In the genomic region with DNA sequence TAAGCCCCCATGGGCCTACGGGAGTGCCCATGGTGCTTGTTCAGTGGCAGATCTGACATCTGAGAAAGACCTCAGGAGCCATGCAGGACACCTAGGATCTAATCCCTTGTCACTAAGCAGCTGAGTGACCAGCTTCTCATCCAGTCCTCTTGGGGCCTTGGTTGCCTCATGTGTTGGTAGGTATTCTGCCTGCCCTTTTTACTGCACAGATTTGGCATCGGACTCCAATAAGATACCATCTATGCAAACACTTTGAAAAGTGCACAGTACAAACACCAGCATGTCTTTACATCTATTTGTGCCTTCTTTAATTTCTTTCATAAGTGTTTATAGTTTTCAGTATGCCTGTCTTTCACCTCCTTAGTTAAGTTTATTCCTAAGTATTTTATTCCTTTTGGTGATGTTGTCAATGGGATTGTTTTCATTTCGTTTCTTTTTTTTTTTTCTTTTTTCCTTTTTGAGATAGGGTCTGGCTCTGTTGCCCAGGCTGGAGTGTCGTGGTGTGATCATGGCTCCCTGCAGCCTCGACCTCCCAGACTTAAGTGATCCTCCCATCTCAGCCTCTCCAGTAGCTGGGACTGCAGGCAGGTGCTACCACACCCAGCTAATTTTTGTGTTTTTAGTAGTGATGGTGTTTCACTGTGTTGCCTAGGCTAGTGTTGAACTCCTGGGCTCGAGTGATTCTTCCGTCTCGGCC, we compare ENCODE assay signal across 17 cellular contexts. TPM values are rescaled to one million over a fixed set of nuclear protein-coding genes. Genes with fewer than 3 reads are reported as not detected.
DNase-seq lines count a peak whose midpoint lies in the region; ATAC-seq and TF ChIP-seq lines count a peak whose summit lies in the region.
"Had no signal": no experiment of that assay in that cellular context is flagged by ENCODE, and none has a peak within 500 bp of the region (broad histone marks: within the 10 kb centered on the region; RNA-seq: fewer than 3 reads in every experiment).

No MANE protein-coding gene starts in this region.

- no peaks in the 10 kb centered on the region for H3K36me3 Mint-ChIP-seq in glutamatergic neuron (ENCODE audit: unreplicated experiment)
- no peaks in the 10 kb centered on the region for H3K36me3 Mint-ChIP-seq in activated CD8-positive, alpha-beta memory T cell treated with anti-CD3 and anti-CD28 coated beads, Interleukin-2, amount 10 ng/mL, durations not matched to agents 7 days and 5 days
- H3K36me3 Mint-ChIP-seq: CD14-positive monocyte; CD8-positive, alpha-beta memory T cell had no signal

- POLR2A ChIA-PET in HEK293 (lab: Yijun Ruan, JAX) = interaction anchor here (3.4 kb wide), 1 partner anchor 10 kb away, joined by 14 read pairs; a partner anchor contains a TSS

- DNase-seq in glutamatergic neuron = no peak
- DNase-seq in T1000 (lab: John Stamatoyannopoulos, UW) = no peak
- DNase-seq in activated CD8-positive, alpha-beta memory T cell treated with anti-CD3 and anti-CD28 coated beads, Interleukin-2, amount 10 ng/mL, durations not matched to agents 7 days and 5 days = no peak
- DNase-seq: CD4-positive, alpha-beta T cell; CD8-positive, alpha-beta memory T cell; DMS 273 treated with DMSO at 0.1 percent for 48 hours; DMS79; EL; GDM1; GOT3 had no signal

- H3K36me3 ChIP-seq in HEK293 (ENCODE audit: control insufficient read depth in 2 of 2, insufficient read depth in 1 of 2, low read length in 2 of 2) = no peaks in the 10 kb centered on the region
- H3K36me3 ChIP-seq: BLaER1 treated with 17β-estradiol and CSF1 and Interleukin-3, amounts not matched to agents 10 nM and 100 nM; HAP-1 had no signal

- H3K9me3 ChIP-seq in HEK293 (ENCODE audit: control insufficient read depth, insufficient read depth, low read depth, low read length) = no peaks in the 10 kb centered on the region
- H3K9me3 ChIP-seq: BLaER1 treated with 17β-estradiol and CSF1 and Interleukin-3, amounts not matched to agents 10 nM and 100 nM; HAP-1 had no signal

- no peak for ATAC-seq in HG02981 (IDR thresholded peaks at IDR 0.05; ENCODE audit: unreplicated experiment)
- no peak for ATAC-seq in activated CD8-positive, alpha-beta memory T cell treated with anti-CD3 and anti-CD28 coated beads, Interleukin-2, amount 10 ng/mL, durations not matched to agents 7 days and 5 days

- CTCF ChIA-PET in HEK293 (lab: Yijun Ruan, JAX) = interaction anchor here (0.6 kb wide), 1 partner anchor 18 kb away, joined by 3 read pairs; no protein-coding TSS in a partner anchor
- CTCF ChIA-PET in activated CD8-positive, alpha-beta memory T cell treated with anti-CD3 and anti-CD28 coated beads, Interleukin-2, amount 10 ng/mL, durations not matched to agents 7 days and 5 days (lab: Charles Lee) = no interaction called here

- no peak overlapping the region for H3K4me3 Mint-ChIP-seq in glutamatergic neuron (ENCODE audit: unreplicated experiment)
- H3K4me3 Mint-ChIP-seq in activated CD8-positive, alpha-beta memory T cell treated with anti-CD3 and anti-CD28 coated beads, Interleukin-2, amount 10 ng/mL, durations not matched to agents 7 days and 5 days = no peak overlapping the region
- H3K4me3 Mint-ChIP-seq: B cell; CD14-positive monocyte; CD4-positive, alpha-beta T cell; CD8-positive, alpha-beta memory T cell had no signal

- no peak overlapping the region for H3K4me3 ChIP-seq in HEK293 (ENCODE audit: low read depth, low read length)
- H3K4me3 ChIP-seq: BLaER1 treated with 17β-estradiol and CSF1 and Interleukin-3, amounts not matched to agents 10 nM and 100 nM; HAP-1 had no signal

- no peak overlapping the region for H3K27ac ChIP-seq in HEK293 (ENCODE audit: extremely low read depth, low read depth, low read length)
- H3K27ac ChIP-seq in VCaP = peak overlapping the region; percentile 36
- H3K27ac ChIP-seq: BLaER1 treated with 17β-estradiol and CSF1 and Interleukin-3, amounts not matched to agents 10 nM and 100 nM had no signal

- no peaks in the 10 kb centered on the region for H3K4me1 ChIP-seq in HEK293 (ENCODE audit: control insufficient read depth, insufficient read depth, low read length)

- no peaks in the 10 kb centered on the region for H3K4me1 Mint-ChIP-seq in glutamatergic neuron (ENCODE audit: low read depth, unreplicated experiment)
- no peaks in the 10 kb centered on the region for H3K4me1 Mint-ChIP-seq in activated CD8-positive, alpha-beta memory T cell treated with anti-CD3 and anti-CD28 coated beads, Interleukin-2, amount 10 ng/mL, durations not matched to agents 7 days and 5 days
- H3K4me1 Mint-ChIP-seq: B cell; CD8-positive, alpha-beta memory T cell had no signal

- no peaks in the 10 kb centered on the region for H3K9me3 Mint-ChIP-seq in glutamatergic neuron (ENCODE audit: unreplicated experiment)
- H3K9me3 Mint-ChIP-seq in activated CD8-positive, alpha-beta memory T cell treated with anti-CD3 and anti-CD28 coated beads, Interleukin-2, amount 10 ng/mL, durations not matched to agents 7 days and 5 days (ENCODE audit: low read depth) = no peaks in the 10 kb centered on the region
- H3K9me3 Mint-ChIP-seq: CD4-positive, alpha-beta T cell; CD8-positive, alpha-beta memory T cell had no signal

- H3K27ac Mint-ChIP-seq in glutamatergic neuron (ENCODE audit: unreplicated experiment) = peak overlapping the region; percentile 70
- no peak overlapping the region for H3K27ac Mint-ChIP-seq in activated CD8-positive, alpha-beta memory T cell treated with anti-CD3 and anti-CD28 coated beads, Interleukin-2, amount 10 ng/mL, durations not matched to agents 7 days and 5 days
- H3K27ac Mint-ChIP-seq: B cell; CD4-positive, alpha-beta T cell; CD8-positive, alpha-beta memory T cell had no signal

- H3K27me3 Mint-ChIP-seq in glutamatergic neuron (ENCODE audit: unreplicated experiment) = peaks cover 3% of the 10 kb centered on the region
- H3K27me3 Mint-ChIP-seq in activated CD8-positive, alpha-beta memory T cell treated with anti-CD3 and anti-CD28 coated beads, Interleukin-2, amount 10 ng/mL, durations not matched to agents 7 days and 5 days = no peaks in the 10 kb centered on the region
- H3K27me3 Mint-ChIP-seq: B cell; CD4-positive, alpha-beta T cell; CD8-positive, alpha-beta memory T cell had no signal

- TF ChIP-seq CTCF in HEK293 (tag by site-specific recombination; IDR thresholded peaks at IDR 0.05) (no peak), VCaP (conservative IDR thresholded peaks at IDR 0.05) (no peak), glutamatergic neuron (IDR thresholded peaks at IDR 0.05; ENCODE audit: partially characterized antibody, unreplicated experiment) (no peak)

TF ChIP-seq in HEK293, 187 proteins besides CTCF, POLR2A, EP300 and RAD21:
- TF ChIP-seq, protein P1, sequence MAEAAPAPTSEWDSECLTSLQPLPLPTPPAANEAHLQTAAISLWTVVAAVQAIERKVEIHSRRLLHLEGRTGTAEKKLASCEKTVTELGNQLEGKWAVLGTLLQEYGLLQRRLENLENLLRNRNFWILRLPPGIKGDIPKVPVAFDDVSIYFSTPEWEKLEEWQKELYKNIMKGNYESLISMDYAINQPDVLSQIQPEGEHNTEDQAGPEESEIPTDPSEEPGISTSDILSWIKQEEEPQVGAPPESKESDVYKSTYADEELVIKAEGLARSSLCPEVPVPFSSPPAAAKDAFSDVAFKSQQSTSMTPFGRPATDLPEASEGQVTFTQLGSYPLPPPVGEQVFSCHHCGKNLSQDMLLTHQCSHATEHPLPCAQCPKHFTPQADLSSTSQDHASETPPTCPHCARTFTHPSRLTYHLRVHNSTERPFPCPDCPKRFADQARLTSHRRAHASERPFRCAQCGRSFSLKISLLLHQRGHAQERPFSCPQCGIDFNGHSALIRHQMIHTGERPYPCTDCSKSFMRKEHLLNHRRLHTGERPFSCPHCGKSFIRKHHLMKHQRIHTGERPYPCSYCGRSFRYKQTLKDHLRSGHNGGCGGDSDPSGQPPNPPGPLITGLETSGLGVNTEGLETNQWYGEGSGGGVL (tag by site-specific recombination; IDR thresholded peaks at IDR 0.05) = no peak
- 0 out of 2 replicates have a peak, but pooled peaks have one; percentile 58 for TF ChIP-seq ZNF121 (tag by site-specific recombination; IDR thresholded peaks at IDR 0.05)

RNA-seq across cellular contexts. Expression of a gene that starts 10.4 kb away (rescaled TPM):
- 0.47 TPM for total RNA-seq in glutamatergic neuron (ENCODE audit: unreplicated experiment)
- under 1 TPM; 0.29 to 0.33 TPM for total RNA-seq in activated CD8-positive, alpha-beta memory T cell treated with anti-CD3 and anti-CD28 coated beads, Interleukin-2, amount 10 ng/mL, durations not matched to agents 7 days and 5 days
